ENCODE assay signal across 22 cellular contexts in the genomic region with DNA sequence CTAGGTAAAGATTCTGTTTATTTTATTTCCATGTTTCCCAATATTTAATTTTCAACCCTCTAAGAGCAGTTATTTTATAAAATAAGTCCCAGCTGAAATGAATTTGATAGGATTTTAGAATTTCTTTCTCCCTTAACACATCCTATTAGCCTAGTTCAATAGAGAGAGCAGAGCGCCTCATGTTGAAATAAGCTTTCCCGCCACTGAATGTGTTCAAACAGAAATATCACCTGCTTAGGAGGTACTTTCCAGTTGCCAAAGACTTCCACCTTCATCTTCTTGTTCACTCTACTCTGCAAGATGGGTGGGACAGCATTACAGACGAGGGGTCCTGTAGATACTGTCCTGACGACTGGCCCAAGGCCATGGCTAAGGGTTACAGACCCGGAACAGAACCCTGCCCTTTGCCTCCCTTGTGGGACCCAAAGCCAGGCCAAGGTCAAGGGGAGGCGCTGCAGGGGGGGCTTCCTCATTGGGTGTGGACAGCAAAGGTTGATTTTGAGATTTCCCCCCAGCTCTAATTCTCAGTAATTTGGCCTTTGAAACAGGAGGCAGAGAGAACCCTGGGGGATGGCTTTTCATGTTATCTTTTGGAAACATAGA.
"Had no signal": no experiment of that assay in that cellular context is flagged by ENCODE, and none has a peak within 500 bp of the region (broad histone marks: within the 10 kb centered on the region; RNA-seq: fewer than 3 reads in every experiment).

No MANE protein-coding gene starts in this region.

- H3K4me1 ChIP-seq: colonic mucosa had no signal

- H3K27me3 ChIP-seq: brain microvascular endothelial cell, colonic mucosa had no signal

- H3K36me3 ChIP-seq: brain microvascular endothelial cell, colonic mucosa had no signal

- H2AFZ ChIP-seq: PC-9 had no signal

- DNase-seq: activated CD4-positive, CD25-positive, alpha-beta regulatory T cell; activated CD8-positive, alpha-beta memory T cell treated with anti-CD3 and anti-CD28 coated beads, Interleukin-2, amount 50 U/mL, for 4 hours; activated CD8-positive, alpha-beta T cell treated with anti-CD3 and anti-CD28 coated beads for 36 hours; activated gamma-delta T cell treated with Interleukin-2 at 50 U/mL for 16 hours; activated naive CD4-positive, alpha-beta T cell treated with anti-CD3 and anti-CD28 coated beads, Interleukin-2, amount 10 ng/mL, durations not matched to agents 7 days and 5 days; activated naive CD8-positive, alpha-beta T cell treated with anti-CD3 and anti-CD28 coated beads for 36 hours; activated T-cell treated with anti-CD3 and anti-CD28 coated beads, Interleukin-2, amount 50 U/mL, for 72 hours; brain microvascular endothelial cell; cerebellar nuclear complex; colonic mucosa; Kasumi-1; NCI-H1048; NCI-H146; NCI-H1930; NCI-H2107; NCI-H446; NCI-H524; NCI-H82; PC-9; SHP77 treated with DMSO at 0.1 percent for 48 hours; T-helper 17 cell; T-helper 9 cell had no signal

- H3K9me3 ChIP-seq: colonic mucosa had no signal

- H3K4me3 ChIP-seq: colonic mucosa, PC-9 had no signal

- H3K4me2 ChIP-seq: PC-9 had no signal

- H3K27ac ChIP-seq: brain microvascular endothelial cell, colonic mucosa, PC-9 had no signal
